Comparison of ENCODE assay signal across 9 cellular contexts in genomic region chr7:120216947-120217346, GRCh38. TPM values are rescaled to one million over a fixed set of nuclear protein-coding genes. Genes with fewer than 3 reads are reported as not detected.
"Had no signal": no experiment of that assay in that cellular context is flagged by ENCODE, and none has a peak within 500 bp of the region (broad histone marks: within the 10 kb centered on the region; RNA-seq: fewer than 3 reads in every experiment).

No MANE protein-coding gene starts in this region.

- H3K27ac ChIP-seq: GM23248 had no signal

- DNase-seq: GM23248, GOT3, H7, HFFc6 had no signal

- H3K4me3 ChIP-seq: GM23248, HAP-1 had no signal

- H3K36me3 ChIP-seq: HAP-1 had no signal

- H3K9ac ChIP-seq: GM23248 had no signal

- H3K9me3 ChIP-seq: HAP-1 had no signal

- H2AFZ ChIP-seq: GM23248 had no signal

- ATAC-seq: HCT116, HepG2 had no signal

RNA-seq across cellular contexts. Expression of gene KCND2, which starts 56.0 kb away (rescaled TPM):
- total RNA-seq: HepG2, HFFc6, HT1080 had no signal
- polyA plus RNA-seq: HepG2, IgD-negative memory B cell had no signal
